Comparison of ENCODE assay signal across 10 cellular contexts in genomic region chr17:44362479-44362963, GRCh38. TPM values are rescaled to one million over a fixed set of nuclear protein-coding genes. Genes with fewer than 3 reads are reported as not detected.
DNase-seq lines count a peak whose midpoint lies in the region; ATAC-seq and TF ChIP-seq lines count a peak whose summit lies in the region.
"Had no signal": no experiment of that assay in that cellular context is flagged by ENCODE, and none has a peak within 500 bp of the region (broad histone marks: within the 10 kb centered on the region; RNA-seq: fewer than 3 reads in every experiment).

No MANE protein-coding gene starts in this region.

- peak overlapping the region; percentile 72; the same call in 1 of the 2 replicates for H3K9ac ChIP-seq in PC-3 (ENCODE audit: low read length)
- H3K9ac ChIP-seq in neuronal stem cell (ENCODE audit: low read depth, low read length, poor library complexity) = peak overlapping the region; percentile 78

- no peaks in the 10 kb centered on the region for H3K36me3 Mint-ChIP-seq in CD8-positive, alpha-beta T cell
- H3K36me3 Mint-ChIP-seq in CD8-positive, alpha-beta memory T cell = no peaks in the 10 kb centered on the region

- no peak overlapping the region for H4K91ac ChIP-seq in neuronal stem cell (ENCODE audit: low read depth, low read length, poor library complexity)

- H2AFZ ChIP-seq in PC-3 (ENCODE audit: low read length) (peak overlapping the region; percentile 99), neuronal stem cell (ENCODE audit: low read length) (no peak overlapping the region)

- peak overlapping the region; percentile 35 for H3K4me3 Mint-ChIP-seq in CD8-positive, alpha-beta T cell
- peak overlapping the region in 2 of 7 donors; percentile 49 to 72 for H3K4me3 Mint-ChIP-seq in CD8-positive, alpha-beta memory T cell

- H3K27ac Mint-ChIP-seq in CD8-positive, alpha-beta T cell = no peak overlapping the region
- peak overlapping the region in 1 of 8 donors; percentile 78 for H3K27ac Mint-ChIP-seq in CD8-positive, alpha-beta memory T cell

- no peak overlapping the region for H2BK12ac ChIP-seq in neuronal stem cell (ENCODE audit: low read length)

- H3K79me1 ChIP-seq in neuronal stem cell (ENCODE audit: low read depth, low read length) = peaks cover 21% of the 10 kb centered on the region

- peak overlapping the region; percentile 98 for H2BK5ac ChIP-seq in neuronal stem cell (ENCODE audit: low read length)

- H3K9me2 ChIP-seq in PC-3 (replicated peaks; ENCODE audit: low read length) = no peaks in the 10 kb centered on the region

- H3K23ac ChIP-seq in neuronal stem cell (ENCODE audit: low read depth, low read length, poor library complexity) = no peak overlapping the region

- peak overlapping the region; percentile 43 for H2BK120ac ChIP-seq in neuronal stem cell (ENCODE audit: low read depth, low read length)

- no peaks in the 10 kb centered on the region for H3K9me3 Mint-ChIP-seq in CD8-positive, alpha-beta T cell
- H3K9me3 Mint-ChIP-seq in CD8-positive, alpha-beta memory T cell = no peaks in the 10 kb centered on the region

- peaks cover 17% of the 10 kb centered on the region for H3K27me3 Mint-ChIP-seq in CD8-positive, alpha-beta T cell (ENCODE audit: low read depth)
- H3K27me3 Mint-ChIP-seq in CD8-positive, alpha-beta memory T cell = peaks cover 26 to 38% of the 10 kb centered on the region in 2 donors

- no peak overlapping the region for H3K27ac ChIP-seq in CD8-positive, alpha-beta T cell (ENCODE audit: low read depth, low read length)
- H3K27ac ChIP-seq in PC-3 (ENCODE audit: low read length) = no peak overlapping the region
- no peak overlapping the region for H3K27ac ChIP-seq in neuronal stem cell (replicated peaks; ENCODE audit: low read length)
- no peak overlapping the region for H3K27ac ChIP-seq in CD8-positive, alpha-beta memory T cell (ENCODE audit: low read depth, low read length)

- H3K4me1 Mint-ChIP-seq in CD8-positive, alpha-beta T cell (ENCODE audit: low read depth) = peaks cover 8% of the 10 kb centered on the region
- peaks cover 0 to 7% (median 3%) of the 10 kb centered on the region in 3 donors for H3K4me1 Mint-ChIP-seq in CD8-positive, alpha-beta memory T cell

- H3K4ac ChIP-seq in neuronal stem cell (ENCODE audit: low read length) = no peak overlapping the region

- peaks cover 3% of the 10 kb centered on the region for H3K4me1 ChIP-seq in CD8-positive, alpha-beta T cell (ENCODE audit: insufficient read depth, low read length)
- H3K4me1 ChIP-seq in PC-3 (ENCODE audit: insufficient read depth, low read length) = no peaks in the 10 kb centered on the region; the same call in 1 of the 2 replicates
- peaks cover 23% of the 10 kb centered on the region in 2 donors for H3K4me1 ChIP-seq in neuronal stem cell (ENCODE audit: control insufficient read depth in 2 of 2, insufficient read depth in 1 of 2, low read depth in 1 of 2, low read length in 2 of 2)
- H3K4me1 ChIP-seq in CD8-positive, alpha-beta memory T cell (ENCODE audit: insufficient read depth, low read length) = no peaks in the 10 kb centered on the region

- no peaks in the 10 kb centered on the region for H3K27me3 ChIP-seq in CD8-positive, alpha-beta T cell (ENCODE audit: insufficient read depth, low read length)
- no peaks in the 10 kb centered on the region for H3K27me3 ChIP-seq in PC-3 (ENCODE audit: low read length)
- H3K27me3 ChIP-seq in neuronal stem cell (ENCODE audit: control insufficient read depth in 3 of 3, insufficient read depth in 3 of 3, low read depth in 1 of 3, low read length in 3 of 3) = peaks cover 0 to 19% (median 2%) of the 10 kb centered on the region in 3 experiments
- H3K27me3 ChIP-seq in CD8-positive, alpha-beta memory T cell (ENCODE audit: insufficient read depth, low read length, poor library complexity, severe bottlenecking) = no peaks in the 10 kb centered on the region

- H3K18ac ChIP-seq in neuronal stem cell (ENCODE audit: low read length) = peak overlapping the region; percentile 49

- no peak for DNase-seq in CD8-positive, alpha-beta T cell
- DNase-seq in PC-3 (no peak), epithelial cell of proximal tubule (ENCODE audit: low read depth) (no peak), neuronal stem cell (ENCODE audit: low spot score) (no peak), OCI-M1 (lab: John Stamatoyannopoulos, UW) (no peak), NCI-H774 (lab: John Stamatoyannopoulos, UW) (no peak)
- no peak for DNase-seq in CD8-positive, alpha-beta memory T cell
- DNase-seq: stimulated activated naive CD8-positive, alpha-beta T cell treated with anti-CD3 and anti-CD28 coated beads, Interleukin-15, Interleukin-2, amounts not matched to agents 100 U/mL and 50 U/mL, for 24 hours had no signal

- intact Hi-C loops in CD8-positive, alpha-beta T cell (cut with DNase I, micrococcal nuclease) = loop anchor here in 1 of 2 experiments (2.0 kb wide), 1 partner anchor 138 kb away; no protein-coding TSS in a partner anchor
- intact Hi-C loops in PC-3 (cut with micrococcal nuclease) = no loop called here

- ATAC-seq in CD8-positive, alpha-beta T cell = no peak
- ATAC-seq in PC-3 = no peak
- no peak for ATAC-seq in GM21515 (IDR thresholded peaks at IDR 0.05; ENCODE audit: unreplicated experiment)

- peak overlapping the region; percentile 99 for H3K4me2 ChIP-seq in PC-3 (ENCODE audit: low read length)
- H3K4me2 ChIP-seq in neuronal stem cell (ENCODE audit: insufficient read depth, low read length, poor library complexity, severe bottlenecking) = peak overlapping the region; percentile 81

- BruUV-seq in PC-3 (replicated peaks; lab: Mats Ljungman, UMichigan) = no TSS peak

- TF ChIP-seq CTCF in CD8-positive, alpha-beta T cell (IDR thresholded peaks at IDR 0.05) = no peak
- TF ChIP-seq CTCF in PC-3 (conservative IDR thresholded peaks at IDR 0.05; ENCODE audit: low read depth, low read length) = no peak
- no peak for TF ChIP-seq CTCF in epithelial cell of proximal tubule (conservative IDR thresholded peaks at IDR 0.05; ENCODE audit: low read depth, low read length)

- POLR2A ChIA-PET in CD8-positive, alpha-beta T cell (lab: Charles Lee) = interaction anchor here (1.8 kb wide), 1 partner anchor 9 kb away, joined by 10 read pairs; no protein-coding TSS in a partner anchor
- POLR2A ChIA-PET in PC-3 (lab: Charles Lee; ENCODE audit: unreplicated experiment) = no interaction called here
- POLR2A ChIA-PET in CD8-positive, alpha-beta memory T cell (lab: Charles Lee) = interaction anchor here (0.5 to 1.7 kb wide), 2 partner anchors 9 to 72 kb away, joined by 3 to 15 read pairs; no protein-coding TSS in a partner anchor

- no peaks in the 10 kb centered on the region for H3K79me2 ChIP-seq in PC-3 (ENCODE audit: low read length)

- H3F3A ChIP-seq in PC-3 (ENCODE audit: low read length, unreplicated experiment) = no peaks in the 10 kb centered on the region

- no peak overlapping the region for H4K8ac ChIP-seq in neuronal stem cell (ENCODE audit: low read depth, low read length)

- peak overlapping the region; percentile 42 for H2BK15ac ChIP-seq in neuronal stem cell (ENCODE audit: low read length)

- no peaks in the 10 kb centered on the region for H4K20me1 ChIP-seq in PC-3 (ENCODE audit: low read length)

- CTCF ChIA-PET in CD8-positive, alpha-beta T cell (lab: Charles Lee) = interaction anchor here (0.8 to 3.3 kb wide), 6 partner anchors 10 to 152 kb away, joined by 3 to 53 read pairs (median 8); partner anchors contain the start of gene GRN
- CTCF ChIA-PET in PC-3 (lab: Charles Lee) = interaction anchor here (0.6 to 0.7 kb wide), 2 partner anchors 20 to 281 kb away, joined by 3 read pairs; no protein-coding TSS in a partner anchor
- CTCF ChIA-PET in CD8-positive, alpha-beta memory T cell (lab: Charles Lee) = interaction anchor here (1.3 to 5.6 kb wide), 5 partner anchors 8 to 1047 kb away, joined by 3 to 31 read pairs (median 11); partner anchors contain the start of gene GRN

- no peaks in the 10 kb centered on the region for H3K36me3 ChIP-seq in CD8-positive, alpha-beta T cell (ENCODE audit: insufficient read depth, low read length)
- H3K36me3 ChIP-seq in PC-3 (ENCODE audit: low read depth, low read length) (no peaks in the 10 kb centered on the region), neuronal stem cell (replicated peaks in 1 of 2; ENCODE audit: control insufficient read depth in 2 of 2, insufficient read depth in 2 of 2, low read length in 2 of 2) (peaks cover 2 to 27% of the 10 kb centered on the region in 2 donors)
- H3K36me3 ChIP-seq in CD8-positive, alpha-beta memory T cell (ENCODE audit: insufficient read depth, low read length) = no peaks in the 10 kb centered on the region

- WGBS in neuronal stem cell (ENCODE audit: extremely low coverage in 2 of 2, insufficient read length in 2 of 2, insufficient replicate concordance in 1 of 2), 2 donors = no CpG with 5 or more reads among the region's 11 CpGs

- peak overlapping the region; percentile 86 for H2AK5ac ChIP-seq in neuronal stem cell (ENCODE audit: low read depth, low read length)

- H3K4me3 ChIP-seq in CD8-positive, alpha-beta T cell (ENCODE audit: low read depth, low read length) = no peak overlapping the region
- H3K4me3 ChIP-seq in PC-3 (ENCODE audit: low read length) = peak overlapping the region; percentile 87
- peak overlapping the region; percentile 68 for H3K4me3 ChIP-seq in epithelial cell of proximal tubule (ENCODE audit: low read depth, low read length)
- H3K4me3 ChIP-seq in neuronal stem cell (ENCODE audit: low read length in 2 of 2) = peak overlapping the region; percentile 84 to 97
- no peak overlapping the region for H3K4me3 ChIP-seq in CD8-positive, alpha-beta memory T cell (ENCODE audit: low read length)

- H3K9me3 ChIP-seq in CD8-positive, alpha-beta T cell (ENCODE audit: low read length) = no peaks in the 10 kb centered on the region
- no peaks in the 10 kb centered on the region for H3K9me3 ChIP-seq in PC-3 (ENCODE audit: low read length)
- H3K9me3 ChIP-seq in neuronal stem cell (replicated peaks in 1 of 2; ENCODE audit: control insufficient read depth in 2 of 2, insufficient read depth in 1 of 2, low read depth in 1 of 2, low read length in 2 of 2) = no peaks in the 10 kb centered on the region
- no peaks in the 10 kb centered on the region for H3K9me3 ChIP-seq in CD8-positive, alpha-beta memory T cell (ENCODE audit: low read length)

- H3K14ac ChIP-seq in neuronal stem cell (ENCODE audit: low read length) = no peak overlapping the region

RNA-seq across cellular contexts. Expression of gene FAM171A2, which starts 1.1 kb away (rescaled TPM):
- under 1 TPM; 0.24 to 0.44 TPM for total RNA-seq in CD8-positive, alpha-beta T cell
- total RNA-seq in PC-3 (2014; rRNA removed) (16.3 and 22.6 TPM in 2 replicates), epithelial cell of proximal tubule (8.0 and 15.0 TPM in 2 replicates)
- 34.5 TPM for polyA plus RNA-seq in neuronal stem cell (2013, experiment 1 of 2)
- 33.1 TPM for polyA plus RNA-seq in neuronal stem cell (2013, experiment 2 of 2)
- total RNA-seq in CD8-positive, alpha-beta memory T cell = under 1 TPM; 0.33 to 0.35 TPM
- 0.28 TPM for polyA plus RNA-seq in CD8-positive, alpha-beta memory T cell

RNA-seq across cellular contexts. Expression of gene GRN, which starts 17.4 kb away (rescaled TPM):
- 10 to 100 TPM in 1 of 2 experiments, 1 to 10 TPM in 1; 8.5 to 13.2 TPM for total RNA-seq in CD8-positive, alpha-beta T cell
- total RNA-seq in PC-3 (2014; rRNA removed) = 400 and 465 TPM in 2 replicates
- 195 and 567 TPM in 2 replicates for total RNA-seq in epithelial cell of proximal tubule
- polyA plus RNA-seq in neuronal stem cell (2013, experiment 1 of 2) = 54.1 TPM
- 53.7 TPM for polyA plus RNA-seq in neuronal stem cell (2013, experiment 2 of 2)
- 10 to 100 TPM; 48.7 to 50.3 TPM for total RNA-seq in CD8-positive, alpha-beta memory T cell
- 56.4 TPM for polyA plus RNA-seq in CD8-positive, alpha-beta memory T cell

RNA-seq across cellular contexts. Expression of gene ITGA2B, which starts 26.9 kb away (rescaled TPM):
- 1 to 10 TPM in 1 of 2 experiments, under 1 TPM in 1; 0.28 to 1.1 TPM for total RNA-seq in CD8-positive, alpha-beta T cell
- total RNA-seq in PC-3 (2014; rRNA removed) (3.1 and 7.1 TPM in 2 replicates), epithelial cell of proximal tubule (0.14 and 0.81 TPM in 2 replicates)
- 6.4 TPM for polyA plus RNA-seq in neuronal stem cell (2013, experiment 1 of 2)
- polyA plus RNA-seq in neuronal stem cell (2013, experiment 2 of 2) = 7.5 TPM
- total RNA-seq in CD8-positive, alpha-beta memory T cell = under 1 TPM in 1 of 2 experiments, not detected in 1; 0.31 TPM
- 0.12 TPM for polyA plus RNA-seq in CD8-positive, alpha-beta memory T cell

RNA-seq across cellular contexts. Expression of gene SLC25A39, which starts 37.9 kb away (rescaled TPM):
- 10 to 100 TPM; 73.1 to 77.7 TPM for total RNA-seq in CD8-positive, alpha-beta T cell
- 726 and 797 TPM in 2 replicates for total RNA-seq in PC-3 (2014; rRNA removed)
- total RNA-seq in epithelial cell of proximal tubule = 161 and 197 TPM in 2 replicates
- 84.8 TPM for polyA plus RNA-seq in neuronal stem cell (2013, experiment 1 of 2)
- polyA plus RNA-seq in neuronal stem cell (2013, experiment 2 of 2) = 84.0 TPM
- 100 to 1,000 TPM; 159 to 174 TPM for total RNA-seq in CD8-positive, alpha-beta memory T cell
- polyA plus RNA-seq in CD8-positive, alpha-beta memory T cell = 133 TPM

RNA-seq across cellular contexts. Expression of gene RUNDC3A, which starts 54.1 kb away (rescaled TPM):
- under 1 TPM in 1 of 2 experiments, not detected in 1; 0.19 TPM for total RNA-seq in CD8-positive, alpha-beta T cell
- total RNA-seq in PC-3 (2014; rRNA removed) (0.29 and 1.4 TPM in 2 replicates), epithelial cell of proximal tubule (0.07 and 2.2 TPM in 2 replicates)
- 0.25 TPM for polyA plus RNA-seq in neuronal stem cell (2013, experiment 1 of 2)
- 0.19 TPM for polyA plus RNA-seq in neuronal stem cell (2013, experiment 2 of 2)
- total RNA-seq in CD8-positive, alpha-beta memory T cell = not detected
- polyA plus RNA-seq in CD8-positive, alpha-beta memory T cell = not detected
- total RNA-seq: LHCN-M2 had no signal

Comparison
In these comparisons a context has a peak if more than half of its experiments do, and no peak if none do; other contexts are left out.
1. H3K4me3 ChIP-seq: peak in PC-3 (single experiment), epithelial cell of proximal tubule (single experiment) and neuronal stem cell (2 of 2); none in CD8-positive, alpha-beta T cell (single experiment) and CD8-positive, alpha-beta memory T cell (single experiment).